In genomic region chr1:21489146-21489545, GRCh38 we compare ENCODE assay signal across 16 cellular contexts. TPM values are rescaled to one million over a fixed set of nuclear protein-coding genes. Genes with fewer than 3 reads are reported as not detected.
"Had no signal": no experiment of that assay in that cellular context is flagged by ENCODE, and none has a peak within 500 bp of the region (broad histone marks: within the 10 kb centered on the region; RNA-seq: fewer than 3 reads in every experiment).

No MANE protein-coding gene starts in this region.

- H3K36me3 ChIP-seq: adrenal gland, breast epithelium, left lung, neural progenitor cell, stomach had no signal

- H3K27me3 ChIP-seq: adrenal gland, breast epithelium, neural progenitor cell had no signal

- H3K9me3 ChIP-seq: adrenal gland, breast epithelium, left lung, stomach had no signal

- H3K9ac ChIP-seq: neural progenitor cell had no signal

- ATAC-seq: left lung had no signal

- H2AFZ ChIP-seq: neural progenitor cell had no signal

- H3K4me1 ChIP-seq: adrenal gland, breast epithelium, left lung, neural progenitor cell, stomach had no signal

- H3K4me3 Mint-ChIP-seq: activated T-cell treated with anti-CD3 and anti-CD28 coated beads, Interleukin-2, amount 50 U/mL, for 4 hours; neural progenitor cell had no signal

- H3K4me2 ChIP-seq: neural progenitor cell had no signal

- DNase-seq: activated T-cell treated with anti-CD3 and anti-CD28 coated beads, Interleukin-2, amount 50 U/mL, for 4 hours; head of caudate nucleus; left lung; midbrain; stomach; T1000 had no signal

- FAIRE-seq: astrocyte, endometrium, frontal cortex had no signal

- H3K9me3 Mint-ChIP-seq: activated T-cell treated with anti-CD3 and anti-CD28 coated beads, Interleukin-2, amount 50 U/mL, for 4 hours had no signal

- H3K36me3 Mint-ChIP-seq: neural progenitor cell had no signal

- H3K27ac Mint-ChIP-seq: neural progenitor cell, progenitor cell of endocrine pancreas had no signal

- H3K27ac ChIP-seq: adrenal gland, breast epithelium, coronary artery, left lung, neural progenitor cell, stomach had no signal

- H3K4me3 ChIP-seq: adrenal gland, breast epithelium, coronary artery, left lung, neural progenitor cell, stomach had no signal

RNA-seq across cellular contexts. Expression of gene ALPL, which starts 20.1 kb away (rescaled TPM):
- total RNA-seq: lung microvascular endothelial cell; T-helper 1 cell treated with Interleukin-12 subunit alpha and Interleukin-12 subunit beta and Interleukin-4 antibody, amounts not matched to agents 30 ng/mL and 1 ng/mL, for 36 hours had no signal
